Comparison of ENCODE assay signal across 18 cellular contexts in genomic region chr6:156647440-156647839, GRCh38.
DNase-seq lines count a peak whose midpoint lies in the region; ATAC-seq, FAIRE-seq and TF ChIP-seq lines count a peak whose summit lies in the region.
"Had no signal": no experiment of that assay in that cellular context is flagged by ENCODE, and none has a peak within 500 bp of the region (broad histone marks: within the 10 kb centered on the region; RNA-seq: fewer than 3 reads in every experiment).

No MANE protein-coding gene starts in this region.

- no peak overlapping the region for H3K27ac Mint-ChIP-seq in stimulated activated naive CD8-positive, alpha-beta T cell treated with anti-CD3 and anti-CD28 coated beads, Interleukin-15, Interleukin-2, amounts not matched to agents 100 ng/mL and 50 ng/mL, for 24 hours
- no peak overlapping the region for H3K27ac Mint-ChIP-seq in stimulated activated naive CD8-positive, alpha-beta T cell treated with anti-CD3 and anti-CD28 coated beads, Interleukin-15, amount 100 ng/mL, for 72 hours

- no peaks in the 10 kb centered on the region for H4K20me1 ChIP-seq in endothelial cell of umbilical vein (replicated peaks; ENCODE audit: control insufficient read depth, extremely low read depth, insufficient read depth, low read length)

- no peak for TF ChIP-seq POLR2A in GM12892 (IDR thresholded peaks at IDR 0.05; ENCODE audit: low read depth, low read length)
- no peak for TF ChIP-seq POLR2A in endothelial cell of umbilical vein (IDR thresholded peaks at IDR 0.05; ENCODE audit: low read depth, low read length)

- H3K4me1 ChIP-seq in endothelial cell of umbilical vein (ENCODE audit: control insufficient read depth, extremely low read depth, insufficient read depth, low read length) (peaks cover 12% of the 10 kb centered on the region), colonic mucosa (no peaks in the 10 kb centered on the region)

- H3K36me3 ChIP-seq in endothelial cell of umbilical vein (ENCODE audit: control insufficient read depth in 2 of 2, extremely low read depth in 1 of 2, insufficient read depth in 2 of 2, low read length in 2 of 2) (no peaks in the 10 kb centered on the region), colonic mucosa (no peaks in the 10 kb centered on the region)
- H3K36me3 ChIP-seq: MG63 had no signal

- DNase-seq in stimulated activated naive CD8-positive, alpha-beta T cell treated with anti-CD3 and anti-CD28 coated beads, Interleukin-15, amount 100 ng/mL, for 72 hours, result no peak
- no peak for DNase-seq in GM12892 (ENCODE audit: insufficient read length)
- no peak for DNase-seq in endothelial cell of umbilical vein (ENCODE audit: low read depth, low spot score)
- no peak for DNase-seq in mucosa of gallbladder (ENCODE audit: low spot score)
- no peak for DNase-seq in anterior cingulate cortex (lab: John Stamatoyannopoulos, UW)
- no peak for DNase-seq in colonic mucosa
- DNase-seq: DND-41, GF-D8, H7, MG63, NCI-H1092, NCI-H2107, NCI-H2227 treated with DMSO at 0.1 percent for 48 hours, NCI-H524 treated with DMSO at 0.1 percent for 48 hours, SHP77 had no signal

- no peaks in the 10 kb centered on the region for H3K79me2 ChIP-seq in endothelial cell of umbilical vein (ENCODE audit: control insufficient read depth, insufficient read depth, low read length)

- CTCF ChIA-PET in endothelial cell of umbilical vein (lab: Charles Lee), result no interaction called here

- H3K27me3 Mint-ChIP-seq in stimulated activated naive CD8-positive, alpha-beta T cell treated with anti-CD3 and anti-CD28 coated beads, Interleukin-15, Interleukin-2, amounts not matched to agents 100 ng/mL and 50 ng/mL, for 24 hours, result peaks cover 34% of the 10 kb centered on the region
- H3K27me3 Mint-ChIP-seq in stimulated activated naive CD8-positive, alpha-beta T cell treated with anti-CD3 and anti-CD28 coated beads, Interleukin-15, amount 100 ng/mL, for 72 hours, result peaks cover 38% of the 10 kb centered on the region

- H3K4me1 Mint-ChIP-seq in stimulated activated naive CD8-positive, alpha-beta T cell treated with anti-CD3 and anti-CD28 coated beads, Interleukin-15, Interleukin-2, amounts not matched to agents 100 ng/mL and 50 ng/mL, for 24 hours (ENCODE audit: low read depth), result peaks cover 14% of the 10 kb centered on the region
- peaks cover 18% of the 10 kb centered on the region for H3K4me1 Mint-ChIP-seq in stimulated activated naive CD8-positive, alpha-beta T cell treated with anti-CD3 and anti-CD28 coated beads, Interleukin-15, amount 100 ng/mL, for 72 hours

- no peak overlapping the region for H2AFZ ChIP-seq in endothelial cell of umbilical vein (ENCODE audit: low read depth, low read length)

- no TSS peak for BruUV-seq in endothelial cell of umbilical vein (replicated peaks; lab: Mats Ljungman, UMichigan)

- H3K9me3 ChIP-seq in endothelial cell of umbilical vein (replicated peaks; ENCODE audit: control insufficient read depth, insufficient read depth, low read length) (no peaks in the 10 kb centered on the region), colonic mucosa (no peaks in the 10 kb centered on the region)
- H3K9me3 ChIP-seq: MG63 had no signal

- H3K27ac ChIP-seq in endothelial cell of umbilical vein (ENCODE audit: insufficient read depth, low read depth, low read length), result no peak overlapping the region
- no peak overlapping the region for H3K27ac ChIP-seq in colonic mucosa
- H3K27ac ChIP-seq: KMS-11 had no signal

- peak overlapping the region; percentile 65 for H3K4me2 ChIP-seq in endothelial cell of umbilical vein (ENCODE audit: insufficient read depth, low read length)
- H3K4me2 ChIP-seq: KMS-11 had no signal

- H3K4me3 ChIP-seq in endothelial cell of umbilical vein (replicated peaks in 1 of 3; ENCODE audit: insufficient read depth in 1 of 3, low read depth in 1 of 3, low read length in 3 of 3), result no peak overlapping the region
- no peak overlapping the region for H3K4me3 ChIP-seq in colonic mucosa
- H3K4me3 ChIP-seq: MG63 had no signal

- dilution Hi-C loops in endothelial cell of umbilical vein (cut with MboI; ENCODE audit: extremely low pct_ligation_motif_present, low sequenced_read_pairs), result no loop called here

- TF ChIP-seq CTCF in endothelial cell of umbilical vein (IDR thresholded peaks at IDR 0.05; ENCODE audit: extremely low read depth in 1 of 2, insufficient read depth in 1 of 2, low read depth in 1 of 2, low read length in 2 of 2) (no peak), colonic mucosa (IDR thresholded peaks at IDR 0.05) (no peak)

- H3K36me3 Mint-ChIP-seq in stimulated activated naive CD8-positive, alpha-beta T cell treated with anti-CD3 and anti-CD28 coated beads, Interleukin-15, Interleukin-2, amounts not matched to agents 100 ng/mL and 50 ng/mL, for 24 hours (ENCODE audit: low read depth), result no peaks in the 10 kb centered on the region

- POLR2A ChIA-PET in endothelial cell of umbilical vein (lab: Charles Lee), result no interaction called here

- intact Hi-C loops in endothelial cell of umbilical vein (cut with micrococcal nuclease), result no loop called here
- intact Hi-C loops in colonic mucosa (cut with DNase I), result no loop called here

- peaks cover 5 to 13% of the 10 kb centered on the region in 2 experiments for H3K27me3 ChIP-seq in endothelial cell of umbilical vein (ENCODE audit: control insufficient read depth in 2 of 2, insufficient read depth in 2 of 2, low read length in 2 of 2)
- H3K27me3 ChIP-seq in colonic mucosa, result no peaks in the 10 kb centered on the region
- H3K27me3 ChIP-seq: MG63 had no signal

- no peaks in the 10 kb centered on the region for H3K9me3 Mint-ChIP-seq in stimulated activated naive CD8-positive, alpha-beta T cell treated with anti-CD3 and anti-CD28 coated beads, Interleukin-15, Interleukin-2, amounts not matched to agents 100 ng/mL and 50 ng/mL, for 24 hours
- no peaks in the 10 kb centered on the region for H3K9me3 Mint-ChIP-seq in stimulated activated naive CD8-positive, alpha-beta T cell treated with anti-CD3 and anti-CD28 coated beads, Interleukin-15, amount 100 ng/mL, for 72 hours

- FAIRE-seq in GM12892 (lab: Jason Lieb, UNC) (peak; percentile 5), endothelial cell of umbilical vein (lab: Jason Lieb, UNC) (no peak)
- FAIRE-seq: GM19239 had no signal

- H3K9me1 ChIP-seq in endothelial cell of umbilical vein (replicated peaks; ENCODE audit: control insufficient read depth, extremely low read depth, insufficient read depth, low read length), result no peaks in the 10 kb centered on the region

- peak overlapping the region; percentile 21 for H3K4me3 Mint-ChIP-seq in stimulated activated naive CD8-positive, alpha-beta T cell treated with anti-CD3 and anti-CD28 coated beads, Interleukin-15, Interleukin-2, amounts not matched to agents 100 ng/mL and 50 ng/mL, for 24 hours
- peak overlapping the region in 1 of 2 donors; percentile 38 for H3K4me3 Mint-ChIP-seq in stimulated activated naive CD8-positive, alpha-beta T cell treated with anti-CD3 and anti-CD28 coated beads, Interleukin-15, amount 100 ng/mL, for 72 hours

- H3K9ac ChIP-seq in endothelial cell of umbilical vein (replicated peaks; ENCODE audit: extremely low read depth, insufficient read depth, low read length) (no peak overlapping the region), colonic mucosa (ENCODE audit: low read depth in 2 of 2, low read length in 2 of 2) (no peak overlapping the region)
- H3K9ac ChIP-seq: KMS-11 had no signal

- ATAC-seq in stimulated activated naive CD8-positive, alpha-beta T cell treated with anti-CD3 and anti-CD28 coated beads, Interleukin-15, amount 100 ng/mL, for 72 hours, result no peak

TF ChIP-seq in endothelial cell of umbilical vein, 7 proteins besides CTCF, POLR2A, EP300 and RAD21:
- TF ChIP-seq GATA2 (IDR thresholded peaks at IDR 0.05; ENCODE audit: insufficient read depth, insufficient read length, low read depth, low read length), result peak; percentile 55
- no peak for TF ChIP-seq FOS (IDR thresholded peaks at IDR 0.05; ENCODE audit: borderline replicate concordance, insufficient read depth, low read length)
- no peak for TF ChIP-seq JUN (IDR thresholded peaks at IDR 0.05; ENCODE audit: borderline replicate concordance, insufficient read depth, insufficient read length, low read depth)
- TF ChIP-seq MAX (IDR thresholded peaks at IDR 0.05; ENCODE audit: insufficient read depth, insufficient read length), result no peak
- TF ChIP-seq POLR2AphosphoS5 (IDR thresholded peaks at IDR 0.05; ENCODE audit: insufficient read depth, low read depth, low read length), result no peak
- TF ChIP-seq EZH2 (IDR thresholded peaks at IDR 0.05; ENCODE audit: borderline replicate concordance, low read depth, low read length, severe bottlenecking), result no peak
